In the genomic region with DNA sequence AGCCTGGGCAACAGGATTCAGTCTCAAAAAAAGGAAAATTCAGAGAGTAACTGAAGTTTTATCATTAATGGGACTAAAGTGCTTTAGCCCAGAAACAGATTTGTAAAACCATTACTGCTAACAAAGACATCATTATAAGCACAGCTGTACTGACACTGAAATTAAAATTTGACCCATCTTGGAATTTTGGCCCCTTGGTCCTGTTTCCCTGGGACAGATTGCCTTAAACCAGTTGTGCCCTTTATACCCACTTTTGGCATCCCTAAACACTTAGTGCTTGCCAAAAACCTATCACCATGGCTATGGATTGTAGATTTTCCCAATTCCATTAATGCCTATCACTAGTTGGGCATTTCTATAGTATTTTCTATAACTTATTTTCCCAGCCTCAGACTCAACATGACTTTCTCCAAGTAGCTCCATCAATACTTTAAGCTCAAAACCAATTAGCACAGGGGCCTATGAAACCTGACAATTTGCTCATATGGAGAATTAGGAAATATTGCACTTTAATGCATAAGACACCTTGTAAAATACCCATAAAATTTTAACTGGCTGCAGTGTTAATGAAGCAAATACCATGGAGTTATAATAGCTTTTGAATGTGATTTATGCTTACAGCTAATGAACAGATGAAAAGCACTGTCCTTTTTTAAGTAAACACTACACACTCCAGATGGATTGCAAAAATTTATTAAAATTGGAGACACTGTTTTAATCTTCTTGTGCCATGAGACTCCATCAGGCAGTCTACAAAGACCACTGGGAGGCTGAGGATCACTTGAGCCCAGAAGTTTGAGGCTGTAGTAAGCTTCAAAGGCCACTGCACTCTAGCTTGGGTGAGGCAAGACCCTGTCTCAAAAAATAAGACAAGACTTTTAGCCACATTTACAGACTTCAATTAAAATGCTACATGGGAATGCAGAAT, we compare ENCODE assay signal across 1 cellular context.
TF ChIP-seq lines count a peak whose summit lies in the region.

No MANE protein-coding gene starts in this region.

TF ChIP-seq in IMR-90, 13 proteins besides CTCF, POLR2A, EP300 and RAD21:
- TF ChIP-seq RFX5 (IDR thresholded peaks at IDR 0.05; ENCODE audit: low read depth, low read length) = no peak
- TF ChIP-seq CEBPB (IDR thresholded peaks at IDR 0.05; ENCODE audit: low read depth, low read length) = no peak
- TF ChIP-seq MAFK (IDR thresholded peaks at IDR 0.05; ENCODE audit: low read depth, low read length) = no peak
- TF ChIP-seq CHD1 (IDR thresholded peaks at IDR 0.05; ENCODE audit: low read depth, low read length) = no peak
- TF ChIP-seq NFE2L2 (IDR thresholded peaks at IDR 0.05; ENCODE audit: low read depth, low read length) = no peak
- TF ChIP-seq RCOR1 (IDR thresholded peaks at IDR 0.05; ENCODE audit: insufficient replicate concordance, low read length) = no peak
- TF ChIP-seq, protein P1, sequence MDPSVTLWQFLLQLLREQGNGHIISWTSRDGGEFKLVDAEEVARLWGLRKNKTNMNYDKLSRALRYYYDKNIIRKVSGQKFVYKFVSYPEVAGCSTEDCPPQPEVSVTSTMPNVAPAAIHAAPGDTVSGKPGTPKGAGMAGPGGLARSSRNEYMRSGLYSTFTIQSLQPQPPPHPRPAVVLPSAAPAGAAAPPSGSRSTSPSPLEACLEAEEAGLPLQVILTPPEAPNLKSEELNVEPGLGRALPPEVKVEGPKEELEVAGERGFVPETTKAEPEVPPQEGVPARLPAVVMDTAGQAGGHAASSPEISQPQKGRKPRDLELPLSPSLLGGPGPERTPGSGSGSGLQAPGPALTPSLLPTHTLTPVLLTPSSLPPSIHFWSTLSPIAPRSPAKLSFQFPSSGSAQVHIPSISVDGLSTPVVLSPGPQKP (IDR thresholded peaks at IDR 0.05; ENCODE audit: borderline replicate concordance, low read depth, low read length) = no peak
- TF ChIP-seq, protein P2, sequence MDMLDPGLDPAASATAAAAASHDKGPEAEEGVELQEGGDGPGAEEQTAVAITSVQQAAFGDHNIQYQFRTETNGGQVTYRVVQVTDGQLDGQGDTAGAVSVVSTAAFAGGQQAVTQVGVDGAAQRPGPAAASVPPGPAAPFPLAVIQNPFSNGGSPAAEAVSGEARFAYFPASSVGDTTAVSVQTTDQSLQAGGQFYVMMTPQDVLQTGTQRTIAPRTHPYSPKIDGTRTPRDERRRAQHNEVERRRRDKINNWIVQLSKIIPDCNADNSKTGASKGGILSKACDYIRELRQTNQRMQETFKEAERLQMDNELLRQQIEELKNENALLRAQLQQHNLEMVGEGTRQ (IDR thresholded peaks at IDR 0.05; ENCODE audit: low read depth, low read length) = no peak
- no peak for TF ChIP-seq BHLHE40 (IDR thresholded peaks at IDR 0.05; ENCODE audit: low read depth, low read length)
- no peak for TF ChIP-seq MXI1 (IDR thresholded peaks at IDR 0.05; ENCODE audit: borderline replicate concordance, low read depth, low read length)
- no peak for TF ChIP-seq SMC3 (IDR thresholded peaks at IDR 0.05; ENCODE audit: low read depth, low read length)
